In genomic region chr1:185016880-185017279, GRCh38 we compare ENCODE assay signal across 1 cellular context.
TF ChIP-seq lines count a peak whose summit lies in the region.

No MANE protein-coding gene starts in this region.

TF ChIP-seq in H1, 55 proteins besides CTCF, POLR2A, EP300 and RAD21:
- TF ChIP-seq ASH2L (IDR thresholded peaks at IDR 0.05; ENCODE audit: low read length), result no peak
